In the genomic region with DNA sequence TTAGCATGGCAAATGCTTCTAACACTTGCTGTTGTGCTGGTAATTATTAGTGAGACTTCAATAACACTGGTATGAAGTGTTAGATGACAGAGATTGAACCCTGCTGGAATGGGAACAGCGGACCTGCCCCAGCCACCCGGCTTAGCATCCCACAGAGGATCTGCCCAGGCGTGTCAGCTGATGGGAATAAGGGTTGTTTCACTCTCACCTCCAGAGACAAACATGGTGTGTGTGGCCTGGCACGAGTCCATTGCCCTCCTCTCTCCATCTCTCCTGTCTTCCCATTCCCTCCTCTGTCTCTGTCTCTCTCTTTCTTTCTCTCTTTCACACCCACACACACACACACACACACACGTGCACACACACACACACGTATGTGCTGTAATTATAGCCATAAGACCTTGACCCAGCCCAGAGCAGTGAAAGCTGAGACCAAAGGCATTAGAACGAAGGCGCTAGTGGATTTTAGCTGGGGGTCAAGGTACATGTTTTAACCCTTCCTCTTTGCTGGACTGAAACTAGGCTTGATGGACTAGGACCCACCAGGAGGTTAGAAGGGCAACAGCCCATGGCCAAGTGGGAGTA, we compare ENCODE assay signal across 15 cellular contexts.
"Had no signal": no experiment of that assay in that cellular context is flagged by ENCODE, and none has a peak within 500 bp of the region (broad histone marks: within the 10 kb centered on the region; RNA-seq: fewer than 3 reads in every experiment).

No MANE protein-coding gene starts in this region.

- H3K27ac Mint-ChIP-seq: activated CD8-positive, alpha-beta T cell treated with anti-CD3 and anti-CD28 coated beads for 36 hours; naive thymus-derived CD8-positive, alpha-beta T cell; stimulated activated naive CD8-positive, alpha-beta T cell treated with anti-CD3 and anti-CD28 coated beads, Interleukin-15, amount 100 ng/mL, for 72 hours had no signal

- H3K9me3 ChIP-seq: colonic mucosa, mucosa of descending colon, psoas muscle, testis, vagina had no signal

- H3K27me3 Mint-ChIP-seq: activated CD8-positive, alpha-beta T cell treated with anti-CD3 and anti-CD28 coated beads for 36 hours; naive thymus-derived CD8-positive, alpha-beta T cell; stimulated activated naive CD8-positive, alpha-beta T cell treated with anti-CD3 and anti-CD28 coated beads, Interleukin-15, amount 100 ng/mL, for 72 hours had no signal

- H3K36me3 ChIP-seq: cardiac muscle cell, colonic mucosa, vagina had no signal

- H3K9me3 Mint-ChIP-seq: activated CD8-positive, alpha-beta T cell treated with anti-CD3 and anti-CD28 coated beads for 36 hours; naive thymus-derived CD8-positive, alpha-beta T cell; stimulated activated naive CD8-positive, alpha-beta T cell treated with anti-CD3 and anti-CD28 coated beads, Interleukin-15, amount 100 ng/mL, for 72 hours had no signal

- H3K4me3 Mint-ChIP-seq: activated CD8-positive, alpha-beta T cell treated with anti-CD3 and anti-CD28 coated beads for 36 hours; naive thymus-derived CD8-positive, alpha-beta T cell; stimulated activated naive CD8-positive, alpha-beta T cell treated with anti-CD3 and anti-CD28 coated beads, Interleukin-15, amount 100 ng/mL, for 72 hours had no signal

- H3K36me3 Mint-ChIP-seq: naive thymus-derived CD8-positive, alpha-beta T cell had no signal

- H3K27me3 ChIP-seq: cardiac muscle cell, colonic mucosa, testis, vagina had no signal

- H3K4me3 ChIP-seq: cardiac muscle cell, colonic mucosa, mucosa of descending colon, psoas muscle, testis, vagina had no signal

- H3K27ac ChIP-seq: cardiac muscle cell, colonic mucosa, psoas muscle, testis, vagina had no signal

- DNase-seq: activated CD8-positive, alpha-beta memory T cell treated with anti-CD3 and anti-CD28 coated beads, Interleukin-2, amount 50 U/mL, for 4 hours; activated CD8-positive, alpha-beta T cell treated with anti-CD3 and anti-CD28 coated beads for 36 hours; activated naive CD4-positive, alpha-beta T cell; colonic mucosa; effector CD4-positive, alpha-beta T cell; hypothalamus; mucosa of descending colon; naive thymus-derived CD8-positive, alpha-beta T cell; psoas muscle; stimulated activated CD4-positive, alpha-beta T cell treated with anti-CD3 and anti-CD28 coated beads, Interleukin-2, amount 100 ng/mL, for 48 hours; stimulated activated naive CD8-positive, alpha-beta T cell treated with anti-CD3 and anti-CD28 coated beads, Interleukin-15, amount 100 ng/mL, for 72 hours; T-helper 9 cell; testis had no signal

- H3K4me1 ChIP-seq: colonic mucosa, psoas muscle, vagina had no signal

- ATAC-seq: activated CD8-positive, alpha-beta T cell treated with anti-CD3 and anti-CD28 coated beads for 36 hours; mucosa of descending colon; naive thymus-derived CD8-positive, alpha-beta T cell; psoas muscle; stimulated activated naive CD8-positive, alpha-beta T cell treated with anti-CD3 and anti-CD28 coated beads, Interleukin-15, amount 100 ng/mL, for 72 hours had no signal
